ENCODE assay signal across 20 cellular contexts in the genomic region with DNA sequence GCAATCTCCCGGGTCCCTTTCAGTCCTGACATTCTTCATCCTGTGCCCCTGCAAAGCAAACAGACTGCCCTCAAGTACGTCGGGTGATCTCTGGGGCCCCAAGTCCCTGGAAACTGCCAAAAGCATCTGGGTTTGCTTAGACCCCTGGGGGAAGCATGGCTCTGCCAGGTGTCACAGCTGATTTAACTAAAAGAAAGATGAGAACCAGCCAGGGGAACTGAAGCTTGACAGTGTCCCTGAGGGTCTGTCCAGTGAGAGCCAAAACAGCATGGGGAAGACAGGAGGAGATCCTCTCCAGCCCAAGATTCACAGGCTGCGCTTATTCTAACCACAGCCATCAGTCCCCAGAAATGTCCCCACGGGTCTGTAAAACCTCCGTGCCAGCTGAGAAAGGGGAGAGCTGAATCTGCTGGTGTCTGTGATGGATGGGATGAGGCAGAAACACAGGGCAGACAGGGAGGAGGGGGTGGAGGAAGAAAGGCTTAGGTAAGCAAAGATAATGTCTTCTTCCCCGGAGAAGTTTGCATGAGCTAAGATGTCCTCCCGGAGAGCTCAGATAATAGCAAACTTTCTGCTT. TPM values are rescaled to one million over a fixed set of nuclear protein-coding genes. Genes with fewer than 3 reads are reported as not detected.
DNase-seq lines count a peak whose midpoint lies in the region; ATAC-seq and TF ChIP-seq lines count a peak whose summit lies in the region.
"Had no signal": no experiment of that assay in that cellular context is flagged by ENCODE, and none has a peak within 500 bp of the region (broad histone marks: within the 10 kb centered on the region; RNA-seq: fewer than 3 reads in every experiment).

No MANE protein-coding gene starts in this region.

- H3K23ac ChIP-seq in H9 (ENCODE audit: insufficient read length, low read depth, low read length), result no peak overlapping the region

- no peak overlapping the region for H2BK20ac ChIP-seq in H9 (ENCODE audit: low read depth, low read length, poor library complexity, severe bottlenecking)

- H3K27me3 Mint-ChIP-seq in H9 (ENCODE audit: low read depth), result no peaks in the 10 kb centered on the region; the same call in none of the 2 replicates

- H4K5ac ChIP-seq in H9 (ENCODE audit: insufficient read length, low read depth, low read length), result no peak overlapping the region

- no peak overlapping the region for H3K18ac ChIP-seq in H9 (ENCODE audit: insufficient read length, low read depth, low read length)

- no peaks in the 10 kb centered on the region for H3K4me1 ChIP-seq in H9 (ENCODE audit: insufficient read depth, low read length)
- H3K4me1 ChIP-seq: left lung, right lobe of liver had no signal

- no peaks in the 10 kb centered on the region for H3K79me1 ChIP-seq in H9 (ENCODE audit: insufficient read depth, low read depth, low read length, poor library complexity, severe bottlenecking)

- no peak overlapping the region for H4K8ac ChIP-seq in H9 (replicated peaks; ENCODE audit: insufficient read length, low read depth, low read length)

- H2BK5ac ChIP-seq in H9 (ENCODE audit: insufficient read length, low read length), result no peak overlapping the region

- no peak overlapping the region; a peak in 1 of 5 replicates for H3K4me3 Mint-ChIP-seq in H9
- H3K4me3 Mint-ChIP-seq: effector memory CD8-positive, alpha-beta T cell; IgD-negative memory B cell; stimulated activated naive B cell treated with anti-CD40 and anti-IgM and Interleukin-4, amounts not matched to agents 10 μg/mL and 1 μg/mL and 100 μg/mL, for 72 hours had no signal

- peak overlapping the region; percentile 40 for H3K4me3 ChIP-seq in coronary artery
- H3K4me3 ChIP-seq: GM12878, left lung, right lobe of liver had no signal

- H3K4me2 ChIP-seq in H9 (ENCODE audit: insufficient read depth, insufficient read length, low read length), result no peak overlapping the region

- no peaks in the 10 kb centered on the region for H4K20me1 ChIP-seq in H9 (ENCODE audit: control insufficient read depth, insufficient read depth, insufficient read length)

- DNase-seq in ELF-1 (ENCODE audit: low read depth, low spot score) (peak; percentile 63), NCI-H2171 treated with DMSO at 0.1 percent for 48 hours (lab: John Stamatoyannopoulos, UW) (peak; percentile 79), coronary artery (ENCODE audit: low spot score) (no peak), retina (peak; percentile 75), kidney tubule cell (ENCODE audit: low spot score) (no peak), H9 (no peak)
- DNase-seq: activated CD4-positive, alpha-beta T cell treated with anti-CD3 and anti-CD28 coated beads, Interleukin-2, amount 50 U/mL, for 48 hours; activated naive CD4-positive, alpha-beta T cell; Calu3; effector memory CD8-positive, alpha-beta T cell; left lung; NCI-H774; occipital lobe; right lobe of liver; stimulated activated naive B cell treated with anti-CD40 and anti-IgM and Interleukin-4, amounts not matched to agents 10 μg/mL and 1 μg/mL and 100 μg/mL, for 72 hours; T-helper 2 cell had no signal

- H3K27ac ChIP-seq in coronary artery (peak overlapping the region; percentile 25 to 47), H9 (ENCODE audit: insufficient read length, low read depth, low read length) (no peak overlapping the region)
- H3K27ac ChIP-seq: left lung, right lobe of liver, VCaP had no signal

- no peaks in the 10 kb centered on the region for H3K79me2 ChIP-seq in H9 (ENCODE audit: insufficient read depth, low read length)

- H3K56ac ChIP-seq in H9 (ENCODE audit: insufficient read length, low read depth, low read length), result no peak overlapping the region

- no peaks in the 10 kb centered on the region for H3K23me2 ChIP-seq in H9 (ENCODE audit: insufficient read length, low read depth, low read length, poor library complexity, severe bottlenecking)

- no peak overlapping the region for H3T11ph ChIP-seq in H9 (ENCODE audit: low read length)

- no peaks in the 10 kb centered on the region for H3K36me3 Mint-ChIP-seq in H9 (ENCODE audit: insufficient read depth in 1 of 3, low read depth in 3 of 3)
- H3K36me3 Mint-ChIP-seq: stimulated activated naive B cell treated with anti-CD40 and anti-IgM and Interleukin-4, amounts not matched to agents 10 μg/mL and 1 μg/mL and 100 μg/mL, for 72 hours had no signal

- H3K4me1 Mint-ChIP-seq in H9, result peaks cover 3 to 10% of the 10 kb centered on the region in 2 experiments
- H3K4me1 Mint-ChIP-seq: IgD-negative memory B cell had no signal

- H3K9me3 ChIP-seq in H9 (ENCODE audit: control insufficient read depth, low read depth, low read length), result no peaks in the 10 kb centered on the region
- H3K9me3 ChIP-seq: right lobe of liver had no signal

- no peak overlapping the region for H2BK120ac ChIP-seq in H9 (ENCODE audit: low read depth, low read length, poor library complexity, severe bottlenecking)

- H3K4ac ChIP-seq in H9 (ENCODE audit: low read depth, low read length), result no peak overlapping the region

- no peak for ATAC-seq in HG02571 (IDR thresholded peaks at IDR 0.05; ENCODE audit: unreplicated experiment)
- ATAC-seq: effector memory CD8-positive, alpha-beta T cell; GM12878; left lung; right lobe of liver; stimulated activated naive B cell treated with anti-CD40 and anti-IgM and Interleukin-4, amounts not matched to agents 10 μg/mL and 1 μg/mL and 100 μg/mL, for 72 hours had no signal

- H4K91ac ChIP-seq in H9 (ENCODE audit: insufficient read length, low read depth, low read length), result no peak overlapping the region

- no peak overlapping the region for H2AK5ac ChIP-seq in H9 (ENCODE audit: insufficient read length, low read length)

- no CpG with 5 or more reads among the region's 8 CpGs for WGBS in H9 (ENCODE audit: extremely low coverage, insufficient read length, low lambda C conversion rate)

- no peaks in the 10 kb centered on the region for H3K27me3 ChIP-seq in H9 (ENCODE audit: insufficient read depth, low read length)
- H3K27me3 ChIP-seq: right lobe of liver had no signal

- no peak for TF ChIP-seq CTCF in coronary artery (IDR thresholded peaks at IDR 0.05)
- no peak for TF ChIP-seq CTCF in H9 (conservative IDR thresholded peaks at IDR 0.05)

- H2BK15ac ChIP-seq in H9 (ENCODE audit: low read depth, low read length), result no peak overlapping the region

- H3K9me3 Mint-ChIP-seq in H9, result peaks cover 0 to 3% of the 10 kb centered on the region in 2 experiments; a peak in 1 of 5 replicates
- H3K9me3 Mint-ChIP-seq: effector memory CD8-positive, alpha-beta T cell had no signal

- no peak overlapping the region for H3K14ac ChIP-seq in H9 (ENCODE audit: insufficient read depth, low read length)

- no peak overlapping the region for H2AFZ ChIP-seq in H9 (ENCODE audit: low read length)

- H2BK12ac ChIP-seq in H9 (ENCODE audit: insufficient read length, low read depth, low read length), result no peak overlapping the region

- no peak overlapping the region; a peak in 1 of 7 replicates for H3K27ac Mint-ChIP-seq in H9
- H3K27ac Mint-ChIP-seq: effector memory CD8-positive, alpha-beta T cell; IgD-negative memory B cell; stimulated activated naive B cell treated with anti-CD40 and anti-IgM and Interleukin-4, amounts not matched to agents 10 μg/mL and 1 μg/mL and 100 μg/mL, for 72 hours had no signal

- no peak overlapping the region for H3K9ac ChIP-seq in H9 (ENCODE audit: extremely low read depth, insufficient read length, low read length)

RNA-seq across cellular contexts. Expression of a gene that starts 21.3 kb away (rescaled TPM):
- 2.3 and 2.4 TPM in 2 replicates for total RNA-seq in H9 (2021)
- total RNA-seq: Calu3 had no signal

Comparison
In these comparisons a context has a peak if more than half of its experiments do, and no peak if none do; other contexts are left out.
1. DNase-seq: peak in ELF-1 (single experiment), NCI-H2171 treated with DMSO at 0.1 percent for 48 hours (single experiment) and retina (single experiment); none in coronary artery (single experiment), kidney tubule cell (single experiment) and H9 (single experiment).